In genomic region chr12:120228291-120229070, GRCh38 we compare ENCODE assay signal across 8 cellular contexts. TPM values are rescaled to one million over a fixed set of nuclear protein-coding genes. Genes with fewer than 3 reads are reported as not detected.
DNase-seq lines count a peak whose midpoint lies in the region; ATAC-seq and TF ChIP-seq lines count a peak whose summit lies in the region.

No MANE protein-coding gene starts in this region.

- peak; percentile 69 for ATAC-seq in GM18909 (IDR thresholded peaks at IDR 0.05; ENCODE audit: poor library complexity, unreplicated experiment)
- ATAC-seq in HG03565 (IDR thresholded peaks at IDR 0.05; ENCODE audit: unreplicated experiment): peak; percentile 62
- peak; percentile 83 for ATAC-seq in activated CD8-positive, alpha-beta T cell treated with anti-CD3 and anti-CD28 coated beads, Interleukin-2, amount 10 ng/mL, durations not matched to agents 7 days and 5 days
- ATAC-seq in lower lobe of right lung: peak; percentile 63 to 71

- DNase-seq in AG04449 (ENCODE audit: low read depth, low spot score): no peak
- peak; percentile 88 for DNase-seq in NCI-H82 (lab: John Stamatoyannopoulos, UW)
- DNase-seq in activated CD8-positive, alpha-beta T cell treated with anti-CD3 and anti-CD28 coated beads, Interleukin-2, amount 10 ng/mL, durations not matched to agents 7 days and 5 days: peak; percentile 91
- DNase-seq in lower lobe of right lung: peak; percentile 88
- DNase-seq in stimulated activated CD4-positive, alpha-beta T cell treated with anti-CD3 and anti-CD28 coated beads, TNF-alpha, amount 100 ng/mL, for 24 hours (ENCODE audit: low read depth in 3 of 3): peak; percentile 80 to 89 (median 82)

- CTCF ChIA-PET in AG04449 (lab: Yijun Ruan, JAX): interaction anchor here (0.8 to 17.9 kb wide), 21 partner anchors 10 to 418 kb away, joined by 3 to 1066 read pairs (median 8); partner anchors contain the start of genes PXN, RNU4-1, RNU4-2 and RPLP0
- CTCF ChIA-PET in activated CD8-positive, alpha-beta T cell treated with anti-CD3 and anti-CD28 coated beads, Interleukin-2, amount 10 ng/mL, durations not matched to agents 7 days and 5 days (lab: Charles Lee): interaction anchor here (0.6 to 9.6 kb wide), 38 partner anchors 8 to 225 kb away, joined by 3 to 922 read pairs (median 5); partner anchors contain the start of genes PXN, RAB35, RNU4-1 and RNU4-2

- intact Hi-C loops in lower lobe of right lung (cut with DNase I): loop anchor here (5.0 kb wide), 1 partner anchor 39 kb away; the partner anchor contains the start of gene PXN

- peaks cover 22% of the 10 kb centered on the region for H3K36me3 Mint-ChIP-seq in activated CD8-positive, alpha-beta T cell treated with anti-CD3 and anti-CD28 coated beads, Interleukin-2, amount 10 ng/mL, durations not matched to agents 7 days and 5 days (ENCODE audit: low read depth)

- H3K4me1 ChIP-seq in ectodermal cell (ENCODE audit: control insufficient read depth, insufficient read depth, low read length) (peaks cover 74% of the 10 kb centered on the region), lower lobe of right lung (peaks cover 97% of the 10 kb centered on the region)

- H3K27me3 Mint-ChIP-seq in activated CD8-positive, alpha-beta T cell treated with anti-CD3 and anti-CD28 coated beads, Interleukin-2, amount 10 ng/mL, durations not matched to agents 7 days and 5 days (ENCODE audit: low read depth): no peaks in the 10 kb centered on the region

- H3K36me3 ChIP-seq in ectodermal cell (ENCODE audit: control insufficient read depth, insufficient read depth, low read length) (no peaks in the 10 kb centered on the region), lower lobe of right lung (peaks cover 21% of the 10 kb centered on the region)

- WGBS in ectodermal cell, 2 experiments: 15% methylated on average over 23 of the region's 23 CpGs

- peak overlapping the region; percentile 85 for H3K27ac Mint-ChIP-seq in activated CD8-positive, alpha-beta T cell treated with anti-CD3 and anti-CD28 coated beads, Interleukin-2, amount 10 ng/mL, durations not matched to agents 7 days and 5 days

- H3K27me3 ChIP-seq in ectodermal cell (ENCODE audit: control insufficient read depth, insufficient read depth, low read length, poor library complexity, severe bottlenecking): no peaks in the 10 kb centered on the region
- H3K27me3 ChIP-seq in lower lobe of right lung (ENCODE audit: low read depth): no peaks in the 10 kb centered on the region

- peaks cover 90% of the 10 kb centered on the region for H3K4me1 Mint-ChIP-seq in activated CD8-positive, alpha-beta T cell treated with anti-CD3 and anti-CD28 coated beads, Interleukin-2, amount 10 ng/mL, durations not matched to agents 7 days and 5 days (ENCODE audit: low read depth)

- peak; percentile 94 for TF ChIP-seq CTCF in AG04449 (IDR thresholded peaks at IDR 0.05; ENCODE audit: insufficient read depth, low read length, missing control alignments)
- TF ChIP-seq CTCF in lower lobe of right lung (IDR thresholded peaks at IDR 0.05): peak; percentile 95

- no peaks in the 10 kb centered on the region for H3K9me3 Mint-ChIP-seq in activated CD8-positive, alpha-beta T cell treated with anti-CD3 and anti-CD28 coated beads, Interleukin-2, amount 10 ng/mL, durations not matched to agents 7 days and 5 days (ENCODE audit: insufficient read depth)

- peak overlapping the region; percentile 40 for H3K4me3 Mint-ChIP-seq in activated CD8-positive, alpha-beta T cell treated with anti-CD3 and anti-CD28 coated beads, Interleukin-2, amount 10 ng/mL, durations not matched to agents 7 days and 5 days

- POLR2A ChIA-PET in AG04449 (lab: Yijun Ruan, JAX): interaction anchor here (0.8 to 8.8 kb wide), 9 partner anchors 9 to 63 kb away, joined by 3 to 249 read pairs (median 5); partner anchors contain the start of genes PXN, RNU4-1, RNU4-2 and RPLP0
- POLR2A ChIA-PET in activated CD8-positive, alpha-beta T cell treated with anti-CD3 and anti-CD28 coated beads, Interleukin-2, amount 10 ng/mL, durations not matched to agents 7 days and 5 days (lab: Charles Lee): interaction anchor here (0.7 to 14.6 kb wide), 11 partner anchors 10 to 63 kb away, joined by 3 to 329 read pairs (median 4); partner anchors contain the start of genes PXN, RNU4-1, RNU4-2 and RPLP0

- H3K4me3 ChIP-seq in AG04449 (ENCODE audit: low read depth, low read length) (peak overlapping the region; percentile 4; the same call in 1 of the 2 replicates), ectodermal cell (ENCODE audit: insufficient read depth, low read depth, low read length) (no peak overlapping the region), lower lobe of right lung (peak overlapping the region; percentile 33)

- H3K9me3 ChIP-seq in ectodermal cell (ENCODE audit: control insufficient read depth, low read length) (no peaks in the 10 kb centered on the region), lower lobe of right lung (no peaks in the 10 kb centered on the region)

- H3K27ac ChIP-seq in ectodermal cell (ENCODE audit: insufficient read depth, low read depth, low read length, poor library complexity, severe bottlenecking) (peak overlapping the region; percentile 73), lower lobe of right lung (peak overlapping the region; percentile 88)

RNA-seq across cellular contexts. Expression of gene RPLP0, which starts 27.6 kb away (rescaled TPM):
- 1,000 to 10,000 TPM; 2,051 to 2,121 TPM for total RNA-seq in activated CD8-positive, alpha-beta T cell treated with anti-CD3 and anti-CD28 coated beads, Interleukin-2, amount 10 ng/mL, durations not matched to agents 7 days and 5 days
- 4,068 TPM for polyA plus RNA-seq in ectodermal cell (2013, experiment 1 of 4)
- 4,116 TPM for polyA plus RNA-seq in ectodermal cell (2013, experiment 2 of 4)
- 4,018 TPM for polyA plus RNA-seq in ectodermal cell (2013, experiment 3 of 4)
- polyA plus RNA-seq in ectodermal cell (2013, experiment 4 of 4): 4,356 TPM
- total RNA-seq in lower lobe of right lung: 1,285 TPM

RNA-seq across cellular contexts. Expression of gene GCN1, which starts 34.0 kb away (rescaled TPM):
- total RNA-seq in activated CD8-positive, alpha-beta T cell treated with anti-CD3 and anti-CD28 coated beads, Interleukin-2, amount 10 ng/mL, durations not matched to agents 7 days and 5 days: 100 to 1,000 TPM; 109 to 112 TPM
- polyA plus RNA-seq in ectodermal cell (2013, experiment 1 of 4): 65.4 TPM
- polyA plus RNA-seq in ectodermal cell (2013, experiment 2 of 4): 79.8 TPM
- 55.4 TPM for polyA plus RNA-seq in ectodermal cell (2013, experiment 3 of 4)
- 59.0 TPM for polyA plus RNA-seq in ectodermal cell (2013, experiment 4 of 4)
- total RNA-seq in lower lobe of right lung: 73.6 TPM

RNA-seq across cellular contexts. Expression of gene PXN, which starts 37.0 kb away (rescaled TPM):
- total RNA-seq in activated CD8-positive, alpha-beta T cell treated with anti-CD3 and anti-CD28 coated beads, Interleukin-2, amount 10 ng/mL, durations not matched to agents 7 days and 5 days: 100 to 1,000 TPM; 123 to 127 TPM
- 48.1 TPM for polyA plus RNA-seq in ectodermal cell (2013, experiment 1 of 4)
- 45.3 TPM for polyA plus RNA-seq in ectodermal cell (2013, experiment 2 of 4)
- 32.9 TPM for polyA plus RNA-seq in ectodermal cell (2013, experiment 3 of 4)
- 37.0 TPM for polyA plus RNA-seq in ectodermal cell (2013, experiment 4 of 4)
- total RNA-seq in lower lobe of right lung: 105 TPM
